ENCODE assay signal across 20 cellular contexts in the genomic region with DNA sequence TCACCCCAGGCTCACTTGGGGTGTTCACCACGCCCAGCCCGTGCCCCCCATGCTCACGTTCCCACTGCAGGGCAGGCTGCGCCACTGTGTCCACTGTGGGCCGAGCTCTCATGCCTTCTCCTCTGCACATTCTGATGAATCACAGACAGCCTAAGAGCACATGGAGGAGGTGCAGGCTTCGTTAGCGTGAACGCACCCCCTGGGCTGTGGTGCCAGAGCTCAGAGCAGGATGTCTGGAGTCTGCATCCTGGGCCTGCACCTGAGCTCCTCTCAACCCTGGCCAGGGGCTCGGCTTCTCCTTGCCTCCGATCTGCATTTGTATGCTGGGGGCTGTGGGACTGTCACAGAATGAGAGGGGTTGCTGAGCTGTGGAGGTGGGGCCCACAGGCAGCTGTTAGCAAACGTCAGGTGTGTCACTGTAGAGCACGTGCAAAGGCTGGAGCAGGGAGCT.
DNase-seq lines count a peak whose midpoint lies in the region; ATAC-seq and TF ChIP-seq lines count a peak whose summit lies in the region.
"Had no signal": no experiment of that assay in that cellular context is flagged by ENCODE, and none has a peak within 500 bp of the region (broad histone marks: within the 10 kb centered on the region; RNA-seq: fewer than 3 reads in every experiment).

No MANE protein-coding gene starts in this region.

- no peak for ATAC-seq in Right ventricle myocardium inferior
- ATAC-seq in heart left ventricle: no peak
- no peak for ATAC-seq in lower lobe of right lung
- ATAC-seq in GM18907 (IDR thresholded peaks at IDR 0.05; ENCODE audit: unreplicated experiment): no peak

- H3K4me1 ChIP-seq in heart left ventricle (no peaks in the 10 kb centered on the region), lower lobe of right lung (no peaks in the 10 kb centered on the region)
- H3K4me1 ChIP-seq: Peyer's patch had no signal

- intact Hi-C loops in Right ventricle myocardium inferior (cut with DNase I): no loop called here
- intact Hi-C loops in heart left ventricle (cut with DNase I): no loop called here
- intact Hi-C loops in lower lobe of right lung (cut with DNase I): no loop called here

- TF ChIP-seq CTCF in heart left ventricle (IDR thresholded peaks at IDR 0.05) (no peak), lower lobe of right lung (IDR thresholded peaks at IDR 0.05) (no peak)

- H3K27ac ChIP-seq in heart left ventricle: no peak overlapping the region
- no peak overlapping the region for H3K27ac ChIP-seq in lower lobe of right lung
- H3K27ac ChIP-seq: HL-60, Peyer's patch had no signal

- H3K36me3 ChIP-seq in heart left ventricle (no peaks in the 10 kb centered on the region), lower lobe of right lung (no peaks in the 10 kb centered on the region)
- H3K36me3 ChIP-seq: Peyer's patch had no signal

- peak; percentile 45 for DNase-seq in Right ventricle myocardium inferior (ENCODE audit: missing footprints)
- DNase-seq in heart left ventricle: no peak
- DNase-seq in amniotic epithelial cell (ENCODE audit: low read depth): peak; percentile 12
- peak; percentile 36 for DNase-seq in lower lobe of right lung
- no peak for DNase-seq in NCI-H524 treated with DMSO at 0.1 percent for 48 hours (lab: John Stamatoyannopoulos, UW)
- DNase-seq in HUDEP-2 (lab: John Stamatoyannopoulos, UW; ENCODE audit: unreplicated experiment in 76 of 76): no peak
- DNase-seq: 8988T; AML-193; DMS53; GDM1; H9; KG1; NCI-H1092; NCI-H1436; NCI-H187 treated with DMSO at 0.1 percent for 48 hours; NCI-H2107; NK-92 treated with Interleukin-12 subunit alpha and Interleukin-12 subunit beta, amount 100 ng/mL, for 24 hours had no signal

- peaks cover 0 to 10% (median 0%) of the 10 kb centered on the region in 12 donors for H3K9me3 ChIP-seq in heart left ventricle
- H3K9me3 ChIP-seq in lower lobe of right lung: peaks cover 4% of the 10 kb centered on the region
- H3K9me3 ChIP-seq: Peyer's patch had no signal

- H3K4me3 ChIP-seq in heart left ventricle: no peak overlapping the region
- no peak overlapping the region for H3K4me3 ChIP-seq in lower lobe of right lung
- H3K4me3 ChIP-seq: Peyer's patch had no signal

- no peak for TF ChIP-seq POLR2A in heart left ventricle (IDR thresholded peaks at IDR 0.05)

- 70 to 79% (median 74%) methylated on average over 10 to 12 of the region's 12 CpGs for WGBS in heart left ventricle, 4 donors

- H3K27me3 ChIP-seq in heart left ventricle (peaks cover 0 to 6% (median 0%) of the 10 kb centered on the region in 9 donors), lower lobe of right lung (ENCODE audit: low read depth) (peaks cover 3% of the 10 kb centered on the region)
- H3K27me3 ChIP-seq: Peyer's patch had no signal

Comparison
In these comparisons a context has a peak if more than half of its experiments do, and no peak if none do; other contexts are left out.
1. DNase-seq: peak in Right ventricle myocardium inferior (single experiment), amniotic epithelial cell (single experiment) and lower lobe of right lung (single experiment); none in heart left ventricle (0 of 5), NCI-H524 treated with DMSO at 0.1 percent for 48 hours (single experiment) and HUDEP-2 (0 of 76).